28 cellular contexts compared by ENCODE assay signal in the genomic region with DNA sequence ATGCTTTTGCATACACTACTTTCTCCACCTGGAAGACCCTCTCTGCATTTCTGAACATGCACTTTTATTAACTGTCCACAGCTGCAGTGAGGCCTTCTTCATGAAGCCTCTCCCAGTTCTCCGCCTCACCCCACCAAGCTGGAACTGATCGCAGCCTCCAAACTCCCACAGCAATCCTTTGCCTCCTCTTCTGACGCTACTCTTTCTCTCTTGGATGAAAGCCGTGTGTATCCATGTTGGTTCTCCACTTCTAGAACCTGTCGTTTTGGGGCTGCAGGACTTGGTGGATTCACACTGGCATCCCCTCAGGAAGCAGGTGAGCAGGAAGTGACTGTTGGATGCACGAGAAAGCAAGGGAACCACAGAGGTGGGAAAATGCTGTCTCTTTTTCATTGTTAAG.
"Had no signal": no experiment of that assay in that cellular context is flagged by ENCODE, and none has a peak within 500 bp of the region (broad histone marks: within the 10 kb centered on the region; RNA-seq: fewer than 3 reads in every experiment).

No MANE protein-coding gene starts in this region.

- FAIRE-seq: small intestine, urothelium cell line had no signal

- ATAC-seq: naive thymus-derived CD4-positive, alpha-beta T cell; natural killer cell; psoas muscle; right cardiac atrium; right lobe of liver; stimulated activated effector memory CD8-positive, alpha-beta T cell treated with anti-CD3 and anti-CD28 coated beads, Interleukin-12 subunit alpha, Interleukin-12 subunit beta, amount 100 ng/mL, for 72 hours; stimulated activated naive CD8-positive, alpha-beta T cell treated with anti-CD3 and anti-CD28 coated beads, Interleukin-15, amount 100 ng/mL, for 72 hours; stimulated activated naive CD8-positive, alpha-beta T cell treated with anti-CD3 and anti-CD28 coated beads, Interleukin-15, Interleukin-2, amounts not matched to agents 100 U/mL and 50 U/mL, for 24 hours had no signal

- H3K27ac Mint-ChIP-seq: naive thymus-derived CD4-positive, alpha-beta T cell; natural killer cell; nephron; progenitor cell of endocrine pancreas; stimulated activated effector memory CD8-positive, alpha-beta T cell treated with anti-CD3 and anti-CD28 coated beads, Interleukin-12 subunit alpha, Interleukin-12 subunit beta, amount 100 ng/mL, for 72 hours had no signal

- H2AFZ ChIP-seq: parathyroid adenoma had no signal

- H3K27me3 Mint-ChIP-seq: naive thymus-derived CD4-positive, alpha-beta T cell; stimulated activated naive CD8-positive, alpha-beta T cell treated with anti-CD3 and anti-CD28 coated beads, Interleukin-15, amount 100 ng/mL, for 72 hours had no signal

- H3K9me3 Mint-ChIP-seq: naive thymus-derived CD4-positive, alpha-beta T cell; natural killer cell; nephron; stimulated activated effector memory CD8-positive, alpha-beta T cell treated with anti-CD3 and anti-CD28 coated beads, Interleukin-12 subunit alpha, Interleukin-12 subunit beta, amount 100 ng/mL, for 72 hours; stimulated activated naive CD8-positive, alpha-beta T cell treated with anti-CD3 and anti-CD28 coated beads, Interleukin-15, amount 100 ng/mL, for 72 hours had no signal

- H3K36me3 Mint-ChIP-seq: naive thymus-derived CD4-positive, alpha-beta T cell; natural killer cell; stimulated activated effector memory CD8-positive, alpha-beta T cell treated with anti-CD3 and anti-CD28 coated beads, Interleukin-12 subunit alpha, Interleukin-12 subunit beta, amount 100 ng/mL, for 72 hours had no signal

- H3K36me3 ChIP-seq: ovary, right lobe of liver, sigmoid colon, thoracic aorta, thyroid gland, tibial nerve, upper lobe of left lung, vagina had no signal

- H3K9ac ChIP-seq: parathyroid adenoma had no signal

- H3K27me3 ChIP-seq: ovary, right lobe of liver, sigmoid colon, thyroid gland, tibial nerve, upper lobe of left lung, vagina had no signal

- H3K4me1 ChIP-seq: parathyroid adenoma, psoas muscle, right lobe of liver, sigmoid colon, tibial nerve, upper lobe of left lung, vagina had no signal

- H3K4me1 Mint-ChIP-seq: naive thymus-derived CD4-positive, alpha-beta T cell; natural killer cell; stimulated activated effector memory CD8-positive, alpha-beta T cell treated with anti-CD3 and anti-CD28 coated beads, Interleukin-12 subunit alpha, Interleukin-12 subunit beta, amount 100 ng/mL, for 72 hours; stimulated activated naive CD8-positive, alpha-beta T cell treated with anti-CD3 and anti-CD28 coated beads, Interleukin-15, amount 100 ng/mL, for 72 hours had no signal

- H3K4me3 Mint-ChIP-seq: naive thymus-derived CD4-positive, alpha-beta T cell; natural killer cell; nephron; stimulated activated effector memory CD8-positive, alpha-beta T cell treated with anti-CD3 and anti-CD28 coated beads, Interleukin-12 subunit alpha, Interleukin-12 subunit beta, amount 100 ng/mL, for 72 hours; stimulated activated naive CD8-positive, alpha-beta T cell treated with anti-CD3 and anti-CD28 coated beads, Interleukin-15, amount 100 ng/mL, for 72 hours had no signal

- H3K4me3 ChIP-seq: ovary, psoas muscle, right lobe of liver, sigmoid colon, thoracic aorta, thyroid gland, tibial nerve, upper lobe of left lung, vagina had no signal

- H3K79me2 ChIP-seq: parathyroid adenoma had no signal

- H3K27ac ChIP-seq: ovary, parathyroid adenoma, psoas muscle, right lobe of liver, sigmoid colon, thoracic aorta, thyroid gland, tibial nerve, upper lobe of left lung, vagina had no signal

- H3K9me3 ChIP-seq: ovary, psoas muscle, right lobe of liver, sigmoid colon, thoracic aorta, thyroid gland, tibial nerve, upper lobe of left lung, vagina had no signal

- DNase-seq: naive thymus-derived CD4-positive, alpha-beta T cell; natural killer cell; occipital lobe; ovary; posterior cingulate gyrus; psoas muscle; right cardiac atrium; right lobe of liver; sigmoid colon; small intestine; stimulated activated CD4-positive, alpha-beta T cell treated with anti-CD3 and anti-CD28 coated beads, Interleukin-15, amount 100 ng/mL, for 24 hours; stimulated activated CD4-positive, alpha-beta T cell treated with anti-CD3 and anti-CD28 coated beads, Interleukin-2, amount 100 ng/mL, for 24 hours; stimulated activated CD4-positive, alpha-beta T cell treated with anti-CD3 and anti-CD28 coated beads, Interleukin-2, amount 100 ng/mL, for 48 hours; stimulated activated CD4-positive, alpha-beta T cell treated with anti-CD3 and anti-CD28 coated beads, Interleukin-4, amount 100 ng/mL, for 24 hours; stimulated activated naive CD4-positive, alpha-beta T cell; stimulated activated naive CD8-positive, alpha-beta T cell treated with anti-CD3 and anti-CD28 coated beads, Interleukin-15, amount 100 ng/mL, for 72 hours; stimulated activated naive CD8-positive, alpha-beta T cell treated with anti-CD3 and anti-CD28 coated beads, Interleukin-15, Interleukin-2, amounts not matched to agents 100 U/mL and 50 U/mL, for 24 hours; thyroid gland; trophoblast cell had no signal
